Comparison of ENCODE assay signal across 8 cellular contexts in genomic region chr1:226181996-226182714, GRCh38. TPM values are rescaled to one million over a fixed set of nuclear protein-coding genes. Genes with fewer than 3 reads are reported as not detected.
DNase-seq lines count a peak whose midpoint lies in the region; ATAC-seq, FAIRE-seq and TF ChIP-seq lines count a peak whose summit lies in the region.

No MANE protein-coding gene starts in this region.

- H4K20me1 ChIP-seq in K562 (replicated peaks; ENCODE audit: control insufficient read depth, insufficient read depth, low read length) = peaks cover 22% of the 10 kb centered on the region

- no peak overlapping the region for H2AFZ ChIP-seq in K562 (ENCODE audit: low read depth, low read length)

- WGBS in K562 (ENCODE audit: insufficient coverage, low coverage, missing lambda C conversion rate) = 29% methylated on average over 14 of the region's 14 CpGs

- peak; percentile 50 for TF ChIP-seq CTCF in NB4 (IDR thresholded peaks at IDR 0.05; ENCODE audit: low read depth, low read length)
- peak; percentile 63 to 79 (median 71) for TF ChIP-seq CTCF in K562 (IDR thresholded peaks at IDR 0.05 in 2 of 3, conservative IDR thresholded peaks at IDR 0.05 in 1 of 3; ENCODE audit: insufficient read depth in 2 of 3, low read depth in 1 of 3, low read length in 3 of 3)
- TF ChIP-seq CTCF in vagina (IDR thresholded peaks at IDR 0.05) = no peak

- no peak for TF ChIP-seq POLR2A in NB4 (IDR thresholded peaks at IDR 0.05; ENCODE audit: extremely low read depth, insufficient read length)
- no peak for TF ChIP-seq POLR2A in K562 (conservative IDR thresholded peaks at IDR 0.05)
- no peak for TF ChIP-seq POLR2A in vagina (IDR thresholded peaks at IDR 0.05)

- DNase-seq in ELR (ENCODE audit: low read depth) (peak; percentile 68), NB4 (ENCODE audit: low read depth) (peak; percentile 83), K562 (ENCODE audit: extremely low read depth in 1 of 4, low spot score in 3 of 4) (peak in 2 of 4 experiments; percentile 46 to 79), left colon (peak; percentile 33 to 44), vagina (ENCODE audit: extremely low spot score in 2 of 2) (no peak), iPS-NIHi7 (ENCODE audit: extremely low spot score) (no peak)
- no peak for DNase-seq in activated CD4-positive, alpha-beta T cell treated with anti-CD3 and anti-CD28 coated beads, Interleukin-2, amount 50 U/mL, for 48 hours

- BruUV-seq in K562 (replicated peaks; lab: Mats Ljungman, UMichigan) = no TSS peak

- H3K4me3 ChIP-seq in NB4 (ENCODE audit: low read depth, low read length) = peak overlapping the region; percentile 33
- no peak overlapping the region for H3K4me3 ChIP-seq in K562
- H3K4me3 ChIP-seq in vagina = no peak overlapping the region

- in situ Hi-C loops in K562 (cut with MboI) = no loop called here

- peak; percentile 55 for FAIRE-seq in K562 (lab: Jason Lieb, UNC)

- ATAC-seq in K562 = peak; percentile 59
- no peak for ATAC-seq in left colon
- no peak for ATAC-seq in GM19395 (IDR thresholded peaks at IDR 0.05; ENCODE audit: unreplicated experiment)

- CTCF ChIA-PET in K562 (lab: Yijun Ruan, JAX; ENCODE audit: low intra/inter-chr PET ratio) = no interaction called here

- H3K27me3 ChIP-seq in K562 (ENCODE audit: control insufficient read depth in 2 of 2, insufficient read depth in 2 of 2, low read length in 2 of 2) (no peaks in the 10 kb centered on the region), vagina (no peaks in the 10 kb centered on the region)

- H3K9me3 ChIP-seq in K562 (replicated peaks; ENCODE audit: control insufficient read depth, insufficient read depth, low read depth, low read length) = no peaks in the 10 kb centered on the region
- no peaks in the 10 kb centered on the region for H3K9me3 ChIP-seq in vagina

- peaks cover 47% of the 10 kb centered on the region; the same call in 2 of the 3 replicates for H3K36me3 ChIP-seq in K562 (ENCODE audit: control insufficient read depth, insufficient read depth, low read length)
- no peaks in the 10 kb centered on the region for H3K36me3 ChIP-seq in vagina

- peaks cover 92% of the 10 kb centered on the region for H3K79me2 ChIP-seq in K562 (ENCODE audit: control insufficient read depth, insufficient read depth, low read length)

- peak overlapping the region; percentile 28; the same call in 1 of the 2 replicates for H3K4me2 ChIP-seq in K562 (ENCODE audit: insufficient read depth, low read length)

- H3K9me1 ChIP-seq in K562 (ENCODE audit: control insufficient read depth, insufficient read depth, low read length) = no peaks in the 10 kb centered on the region

- TF ChIP-seq EP300 in K562 (IDR thresholded peaks at IDR 0.05; ENCODE audit: low read length) = no peak

- H3K4me1 ChIP-seq in K562 (replicated peaks in 1 of 2; ENCODE audit: control insufficient read depth in 2 of 2, insufficient read depth in 2 of 2, low read length in 2 of 2) (peaks cover 12 to 19% of the 10 kb centered on the region in 2 experiments), vagina (peaks cover 58% of the 10 kb centered on the region)

- intact Hi-C loops in K562 (cut with micrococcal nuclease) = no loop called here
- intact Hi-C loops in left colon (cut with DNase I, micrococcal nuclease) = loop anchor here in 1 of 2 donors (10.0 kb wide), 1 partner anchor 57 kb away; no protein-coding TSS in a partner anchor
- intact Hi-C loops in vagina (cut with DNase I) = loop anchor here (10.0 kb wide), 1 partner anchor 117 kb away; the partner anchor contains the start of gene H3-3A

- H3K27ac ChIP-seq in K562 (ENCODE audit: extremely low read depth, low read depth, low read length) (no peak overlapping the region), vagina (peak overlapping the region; percentile 51)

- peak in 1 of 2 experiments; percentile 21; a peak in 1 of 4 replicates for TF ChIP-seq RAD21 in K562 (CRISPR knock-in tag; conservative IDR thresholded peaks at IDR 0.05 in 1 of 2, IDR thresholded peaks at IDR 0.05 in 1 of 2)

- H3K9ac ChIP-seq in K562 (ENCODE audit: insufficient read depth in 1 of 2, low read depth in 2 of 2, low read length in 2 of 2) = no peak overlapping the region

- POLR2A ChIA-PET in K562 (lab: Yijun Ruan, JAX) = interaction anchor here (0.6 to 1.9 kb wide), 10 partner anchors 10 to 224 kb away, joined by 3 to 4 read pairs (median 4); no protein-coding TSS in a partner anchor

TF ChIP-seq in K562, 482 proteins besides CTCF, POLR2A, EP300 and RAD21 (continues in another document):
- no peak for TF ChIP-seq FOXP4 (CRISPR knock-in tag; IDR thresholded peaks at IDR 0.05; ENCODE audit: borderline replicate concordance)
- TF ChIP-seq SMC3 (conservative IDR thresholded peaks at IDR 0.05; ENCODE audit: insufficient read depth, low read depth, low read length) = 0 out of 2 replicates have a peak, but pooled peaks have one; percentile 22
- peak; percentile 42; the same call in 1 of the 2 replicates for TF ChIP-seq CREM (IDR thresholded peaks at IDR 0.05; ENCODE audit: low read depth)
- TF ChIP-seq CTCFL (IDR thresholded peaks at IDR 0.05; ENCODE audit: borderline replicate concordance, insufficient read depth, low read depth, low read length, poor library complexity, severe bottlenecking) = peak; percentile 9
- TF ChIP-seq RBM17 (IDR thresholded peaks at IDR 0.05; ENCODE audit: borderline replicate concordance, low read depth, low read length) = no peak

RNA-seq across cellular contexts. Expression of gene ACBD3, which starts 4.4 kb away (rescaled TPM):
- total RNA-seq in K562 (2011; cell fraction: chromatin; rRNA removed; ENCODE audit: low replicate concordance) = 12.5 and 40.3 TPM in 2 replicates
- total RNA-seq in K562 (2011; cell fraction: nucleolus; rRNA removed) = 8.8 and 12.5 TPM in 2 replicates
- 21.6 and 27.1 TPM in 2 replicates for total RNA-seq in K562 (2011; cell fraction: nucleoplasm; rRNA removed)
- total RNA-seq in K562 (2014; rRNA removed) = 25.4 and 31.4 TPM in 2 replicates
- 31.4 and 35.5 TPM in 2 replicates for total RNA-seq in K562 (2014; rRNA removed; fragmentation: Illumina TruSeq; extraction: Trizol)
- total RNA-seq in K562 (2015; rRNA removed; fragmentation: Illumina TruSeq; extraction: Trizol) = 26.1 and 26.9 TPM in 2 replicates
- total RNA-seq in K562 (2021) = 27.6 and 30.7 TPM in 2 replicates
- 36.7 and 37.6 TPM in 2 replicates for polyA plus RNA-seq in K562 (2011; rRNA removed)
- 10.1 and 21.5 TPM in 2 replicates for polyA plus RNA-seq in K562 (2011; cell fraction: cytosol; rRNA removed)
- polyA plus RNA-seq in K562 (2011; cell fraction: nucleus; rRNA removed) = 8.9 and 13.8 TPM in 2 replicates
- polyA plus RNA-seq in K562 (2012) = 22.8 and 22.9 TPM in 2 replicates
- 25.4 and 32.1 TPM in 2 replicates for polyA plus RNA-seq in K562 (2014; fragmentation: Illumina TruSeq; extraction: Trizol)
- polyA plus RNA-seq in K562 (2014; fragmentation: Nextera tagmentation; extraction: Ambion mirVana) = 10 to 100 TPM; 11.1 to 14.3 TPM
- polyA plus RNA-seq in K562 (2014; rRNA removed) = 21.4 and 21.5 TPM in 2 replicates
- 55.5 and 66.5 TPM in 2 replicates for polyA minus RNA-seq in K562 (2011; rRNA and poly(A)+ RNA removed)
- polyA minus RNA-seq in K562 (2011; cell fraction: cytosol; rRNA and poly(A)+ RNA removed) = 23.8 and 29.6 TPM in 2 replicates
- 7.1 and 15.3 TPM in 2 replicates for polyA minus RNA-seq in K562 (2011; cell fraction: nucleus; rRNA and poly(A)+ RNA removed)
- 10 to 100 TPM; 45.8 to 56.0 TPM for total RNA-seq in left colon
- total RNA-seq in vagina = 38.1 TPM

RNA-seq across cellular contexts. Expression of gene MIXL1, which starts 41.3 kb away (rescaled TPM):
- 0.14 TPM in 1 of 2 replicates, not detected in the other for total RNA-seq in K562 (2011; cell fraction: chromatin; rRNA removed; ENCODE audit: low replicate concordance)
- not detected in 2 replicates for total RNA-seq in K562 (2011; cell fraction: nucleolus; rRNA removed)
- total RNA-seq in K562 (2011; cell fraction: nucleoplasm; rRNA removed) = not detected in 2 replicates
- total RNA-seq in K562 (2014; rRNA removed) (not detected in 2 replicates), K562 (2014; rRNA removed; fragmentation: Illumina TruSeq; extraction: Trizol) (not detected in 2 replicates), K562 (2015; rRNA removed; fragmentation: Illumina TruSeq; extraction: Trizol) (not detected in 2 replicates), K562 (2021) (not detected in 2 replicates), left colon (under 1 TPM; 0.15 to 0.34 TPM), vagina (not detected)
- polyA plus RNA-seq in K562 (2011; rRNA removed) (not detected in 2 replicates), K562 (2014; fragmentation: Illumina TruSeq; extraction: Trizol) (not detected in 2 replicates), K562 (2014; fragmentation: Nextera tagmentation; extraction: Ambion mirVana) (not detected), K562 (2014; rRNA removed) (not detected in 2 replicates)
- not detected in 2 replicates for polyA plus RNA-seq in K562 (2011; cell fraction: cytosol; rRNA removed)
- polyA plus RNA-seq in K562 (2011; cell fraction: nucleus; rRNA removed) = not detected in 2 replicates
- 0.06 TPM in 1 of 2 replicates, not detected in the other for polyA plus RNA-seq in K562 (2012)
- polyA minus RNA-seq in K562 (2011; rRNA and poly(A)+ RNA removed) = not detected in 2 replicates
- polyA minus RNA-seq in K562 (2011; cell fraction: cytosol; rRNA and poly(A)+ RNA removed) = not detected in 2 replicates
- not detected in 2 replicates for polyA minus RNA-seq in K562 (2011; cell fraction: nucleus; rRNA and poly(A)+ RNA removed)

Comparison
In these comparisons a context has a peak if more than half of its experiments do, and no peak if none do; other contexts are left out.
1. DNase-seq: peak in ELR (single experiment), NB4 (single experiment) and left colon (2 of 2); none in vagina (0 of 2), iPS-NIHi7 (single experiment) and activated CD4-positive, alpha-beta T cell treated with anti-CD3 and anti-CD28 coated beads, Interleukin-2, amount 50 U/mL, for 48 hours (0 of 2).
2. CTCF ChIP-seq: peak in NB4 (single experiment) and K562 (3 of 3); none in vagina (0 of 3).